ENCODE assay signal across 9 cellular contexts in genomic region chr2:223101340-223102039, GRCh38. TPM values are rescaled to one million over a fixed set of nuclear protein-coding genes. Genes with fewer than 3 reads are reported as not detected.
A peak's percentile ranks its signal among the peaks of the same experiment; 100 is the strongest.
DNase-seq lines count a peak whose midpoint lies in the region; ATAC-seq and TF ChIP-seq lines count a peak whose summit lies in the region.
"Had no signal": no experiment of that assay in that cellular context is flagged by ENCODE, and none has a peak within 500 bp of the region (broad histone marks: within the 10 kb centered on the region; RNA-seq: fewer than 3 reads in every experiment).

No MANE protein-coding gene starts in this region.

- H3K4me3 ChIP-seq in RWPE2 (ENCODE audit: severe bottlenecking) (no peak overlapping the region), heart right ventricle (no peak overlapping the region), transverse colon (no peak overlapping the region), Peyer's patch (no peak overlapping the region)

- no peaks in the 10 kb centered on the region for H3K4me1 Mint-ChIP-seq in activated T-helper 17 cell treated with anti-CD3 and anti-CD28 coated beads, Interleukin-2, amount 50 U/mL, for 72 hours

- no peaks in the 10 kb centered on the region for H3K36me3 ChIP-seq in RWPE2 (ENCODE audit: low read depth)
- H3K36me3 ChIP-seq in heart right ventricle = no peaks in the 10 kb centered on the region
- no peaks in the 10 kb centered on the region for H3K36me3 ChIP-seq in transverse colon
- H3K36me3 ChIP-seq in Peyer's patch = no peaks in the 10 kb centered on the region

- intact Hi-C loops in heart right ventricle (cut with DNase I) = loop anchor here in 8 of 10 donors (5.0 to 10.0 kb wide), 4 partner anchors 117 to 129 kb away; no protein-coding TSS in a partner anchor
- intact Hi-C loops in transverse colon (cut with DNase I; ENCODE audit: low total_unique reads) = no loop called here

- H3K9me3 ChIP-seq in RWPE2 (ENCODE audit: severe bottlenecking) (no peaks in the 10 kb centered on the region), heart right ventricle (no peaks in the 10 kb centered on the region), transverse colon (no peaks in the 10 kb centered on the region), Peyer's patch (no peaks in the 10 kb centered on the region)

- H3K4me1 ChIP-seq in RWPE2 (ENCODE audit: insufficient read depth, poor library complexity, severe bottlenecking) = no peaks in the 10 kb centered on the region
- H3K4me1 ChIP-seq in heart right ventricle = peaks cover 0 to 32% (median 16%) of the 10 kb centered on the region in 9 donors
- H3K4me1 ChIP-seq in transverse colon = peaks cover 0 to 30% (median 21%) of the 10 kb centered on the region in 4 donors
- H3K4me1 ChIP-seq in Peyer's patch = no peaks in the 10 kb centered on the region

- TF ChIP-seq CTCF in RWPE2 (IDR thresholded peaks at IDR 0.05; ENCODE audit: poor library complexity, severe bottlenecking) = peak; percentile 62
- TF ChIP-seq CTCF in heart right ventricle (IDR thresholded peaks at IDR 0.05) = peak in 7 of 9 donors; percentile 35 to 49 (median 43)
- peak; percentile 37 to 57 (median 38) for TF ChIP-seq CTCF in transverse colon (IDR thresholded peaks at IDR 0.05)
- peak in 3 of 6 experiments; percentile 16 to 39 (median 30) for TF ChIP-seq CTCF in Peyer's patch (IDR thresholded peaks at IDR 0.05)

- TF ChIP-seq POLR2A in transverse colon (IDR thresholded peaks at IDR 0.05) (no peak), Peyer's patch (IDR thresholded peaks at IDR 0.05) (no peak)

- H3K27ac Mint-ChIP-seq in activated T-helper 17 cell treated with anti-CD3 and anti-CD28 coated beads, Interleukin-2, amount 50 U/mL, for 72 hours = no peak overlapping the region
- H3K27ac Mint-ChIP-seq: T-helper 1 cell treated with Interleukin-12 subunit alpha and Interleukin-12 subunit beta and Interleukin-4 antibody, amounts not matched to agents 30 μg/mL and 1 μg/mL, for 36 hours had no signal

- H3K27me3 ChIP-seq in RWPE2 (ENCODE audit: insufficient read depth, poor library complexity, severe bottlenecking) = no peaks in the 10 kb centered on the region
- no peaks in the 10 kb centered on the region for H3K27me3 ChIP-seq in heart right ventricle
- no peaks in the 10 kb centered on the region for H3K27me3 ChIP-seq in transverse colon
- H3K27me3 ChIP-seq in Peyer's patch = no peaks in the 10 kb centered on the region

- H3K36me3 Mint-ChIP-seq in activated T-helper 17 cell treated with anti-CD3 and anti-CD28 coated beads, Interleukin-2, amount 50 U/mL, for 72 hours (ENCODE audit: low read depth) = no peaks in the 10 kb centered on the region

- in situ Hi-C loops in transverse colon (cut with MboI; ENCODE audit: low pct_ligation_motif_present in 1 of 4, low pct_unique_long_range_greater_than_20kb in 1 of 4, low sequenced_read_pairs in 3 of 4) = no loop called here

- H3K27me3 Mint-ChIP-seq in activated T-helper 17 cell treated with anti-CD3 and anti-CD28 coated beads, Interleukin-2, amount 50 U/mL, for 72 hours = peaks cover 6% of the 10 kb centered on the region

- no peak for TF ChIP-seq EP300 in transverse colon (IDR thresholded peaks at IDR 0.05; ENCODE audit: low read depth)

- no peaks in the 10 kb centered on the region for H3K9me3 Mint-ChIP-seq in activated T-helper 17 cell treated with anti-CD3 and anti-CD28 coated beads, Interleukin-2, amount 50 U/mL, for 72 hours
- H3K9me3 Mint-ChIP-seq: T-helper 1 cell treated with Interleukin-12 subunit alpha and Interleukin-12 subunit beta and Interleukin-4 antibody, amounts not matched to agents 30 μg/mL and 1 μg/mL, for 36 hours had no signal

- DNase-seq in DMS 273 treated with DMSO at 0.1 percent for 48 hours (lab: John Stamatoyannopoulos, UW) (peak; percentile 59), RWPE2 (ENCODE audit: low spot score) (peak; percentile 67), heart right ventricle (no peak), transverse colon (no peak), Peyer's patch (no peak)

- WGBS in heart right ventricle, 2 donors = 59 to 63% methylated on average over 4 of the region's 4 CpGs
- 61% methylated on average over 4 of the region's 4 CpGs; no CpG with 5 or more reads in 1 of the 2 donors for WGBS in transverse colon (ENCODE audit: low coverage in 1 of 2), 2 donors

- H3K27ac ChIP-seq in RWPE2 (ENCODE audit: poor library complexity, severe bottlenecking) = no peak overlapping the region
- peak overlapping the region in 2 of 10 donors; percentile 14 to 54 for H3K27ac ChIP-seq in heart right ventricle
- H3K27ac ChIP-seq in transverse colon = no peak overlapping the region
- no peak overlapping the region for H3K27ac ChIP-seq in Peyer's patch

- peak; percentile 81 for ATAC-seq in GM19397 (IDR thresholded peaks at IDR 0.05; ENCODE audit: unreplicated experiment)
- ATAC-seq in HG03354 (IDR thresholded peaks at IDR 0.05; ENCODE audit: poor library complexity, severe bottlenecking, unreplicated experiment) = peak; percentile 85
- peak; percentile 93 for ATAC-seq in RWPE2 (ENCODE audit: low read depth)
- ATAC-seq in heart right ventricle = peak in 4 of 8 donors; percentile 22 to 56 (median 42)
- ATAC-seq in activated T-helper 17 cell treated with anti-CD3 and anti-CD28 coated beads, Interleukin-2, amount 50 U/mL, for 72 hours (replicated peaks) = no peak

- H3K4me3 Mint-ChIP-seq in activated T-helper 17 cell treated with anti-CD3 and anti-CD28 coated beads, Interleukin-2, amount 50 U/mL, for 72 hours = no peak overlapping the region
- H3K4me3 Mint-ChIP-seq: T-helper 1 cell treated with Interleukin-12 subunit alpha and Interleukin-12 subunit beta and Interleukin-4 antibody, amounts not matched to agents 30 μg/mL and 1 μg/mL, for 36 hours had no signal

RNA-seq across cellular contexts. Expression of gene KCNE4, which starts 49.5 kb away (rescaled TPM):
- total RNA-seq in heart right ventricle (1 to 10 TPM in 7 of 10 donors, under 1 TPM in 3; 0.28 to 5.2 (median 1.2) TPM), transverse colon (1 to 10 TPM in 3 of 4 donors, under 1 TPM in 1; 0.79 to 4.6 (median 1.7) TPM), Peyer's patch (1 to 10 TPM in 2 of 4 donors, under 1 TPM in 2; 0.35 to 2.5 (median 0.79) TPM)
- 1 to 10 TPM; 2.4 TPM for polyA plus RNA-seq in heart right ventricle
- not detected for total RNA-seq in activated T-helper 17 cell treated with anti-CD3 and anti-CD28 coated beads, Interleukin-2, amount 50 U/mL, for 72 hours

Comparison
In these comparisons a context has a peak if more than half of its experiments do, and no peak if none do; other contexts are left out.
1. DNase-seq: peak in DMS 273 treated with DMSO at 0.1 percent for 48 hours (single experiment) and RWPE2 (single experiment); none in heart right ventricle (0 of 2), transverse colon (single experiment) and Peyer's patch (0 of 3).